19 cellular contexts compared by ENCODE assay signal in genomic region chr7:131600578-131600977, GRCh38. TPM values are rescaled to one million over a fixed set of nuclear protein-coding genes. Genes with fewer than 3 reads are reported as not detected.
DNase-seq lines count a peak whose midpoint lies in the region; ATAC-seq, FAIRE-seq and TF ChIP-seq lines count a peak whose summit lies in the region.
"Had no signal": no experiment of that assay in that cellular context is flagged by ENCODE, and none has a peak within 500 bp of the region (broad histone marks: within the 10 kb centered on the region; RNA-seq: fewer than 3 reads in every experiment).

No MANE protein-coding gene starts in this region.

- no TSS peak for BruUV-seq in K562 (replicated peaks; lab: Mats Ljungman, UMichigan)

- CTCF ChIA-PET in AG04449 (lab: Yijun Ruan, JAX), result no interaction called here
- CTCF ChIA-PET in K562 (lab: Yijun Ruan, JAX; ENCODE audit: low intra/inter-chr PET ratio), result no interaction called here

- H3F3A ChIP-seq in GM23338 (replicated peaks; ENCODE audit: low read depth), result peaks cover 11% of the 10 kb centered on the region; the same call in 1 of the 2 replicates

- intact Hi-C loops in K562 (cut with micrococcal nuclease), result no loop called here

- POLR2A ChIA-PET in AG04449 (lab: Yijun Ruan, JAX) (no interaction called here), K562 (lab: Yijun Ruan, JAX) (no interaction called here)

- TF ChIP-seq CTCF in AG04449 (IDR thresholded peaks at IDR 0.05; ENCODE audit: insufficient read depth, low read length, missing control alignments) (no peak), GM23338 (conservative IDR thresholded peaks at IDR 0.05; ENCODE audit: low read depth in 2 of 2) (no peak), K562 (IDR thresholded peaks at IDR 0.05 in 2 of 3, conservative IDR thresholded peaks at IDR 0.05 in 1 of 3; ENCODE audit: insufficient read depth in 2 of 3, low read depth in 1 of 3, low read length in 3 of 3) (no peak)

- H3K9ac ChIP-seq in K562 (ENCODE audit: insufficient read depth in 1 of 2, low read depth in 2 of 2, low read length in 2 of 2), result no peak overlapping the region
- H3K9ac ChIP-seq: KMS-11 had no signal

- H3K4me3 Mint-ChIP-seq in GM23338, result no peak overlapping the region
- H3K4me3 Mint-ChIP-seq: activated CD4-positive, alpha-beta T cell treated with anti-CD3 and anti-CD28 coated beads, Interleukin-2, amount 10 ng/mL, durations not matched to agents 7 days and 5 days; activated naive CD4-positive, alpha-beta T cell treated with anti-CD3 and anti-CD28 coated beads, Interleukin-2, amount 10 ng/mL, durations not matched to agents 7 days and 5 days; naive thymus-derived CD4-positive, alpha-beta T cell had no signal

- H3K9me3 Mint-ChIP-seq in GM23338, result no peaks in the 10 kb centered on the region
- H3K9me3 Mint-ChIP-seq: activated CD4-positive, alpha-beta T cell treated with anti-CD3 and anti-CD28 coated beads, Interleukin-2, amount 10 ng/mL, durations not matched to agents 7 days and 5 days; activated naive CD4-positive, alpha-beta T cell treated with anti-CD3 and anti-CD28 coated beads, Interleukin-2, amount 10 ng/mL, durations not matched to agents 7 days and 5 days; naive thymus-derived CD4-positive, alpha-beta T cell had no signal

- ATAC-seq in GM23338 (no peak), K562 (no peak), HG02798 (IDR thresholded peaks at IDR 0.05; ENCODE audit: poor library complexity, unreplicated experiment) (no peak), GM19463 (IDR thresholded peaks at IDR 0.05; ENCODE audit: unreplicated experiment) (no peak)
- ATAC-seq: HCT116; naive thymus-derived CD4-positive, alpha-beta T cell; Panc1 had no signal

- no peaks in the 10 kb centered on the region for H3K36me3 ChIP-seq in GM23338 (ENCODE audit: insufficient read depth)
- no peaks in the 10 kb centered on the region for H3K36me3 ChIP-seq in K562 (ENCODE audit: control insufficient read depth, insufficient read depth, low read length)
- H3K36me3 ChIP-seq: right atrium auricular region, suprapubic skin had no signal

- H3K4me2 ChIP-seq in GM23338 (no peak overlapping the region), K562 (ENCODE audit: insufficient read depth, low read length) (no peak overlapping the region)
- H3K4me2 ChIP-seq: KMS-11 had no signal

- peaks cover 20% of the 10 kb centered on the region for H3K4me1 ChIP-seq in GM23338 (ENCODE audit: insufficient read depth)
- H3K4me1 ChIP-seq in K562 (replicated peaks in 1 of 2; ENCODE audit: control insufficient read depth in 2 of 2, insufficient read depth in 2 of 2, low read length in 2 of 2), result peaks cover 4 to 5% of the 10 kb centered on the region in 2 experiments; a peak in 2 of 5 replicates

- no peaks in the 10 kb centered on the region for H3K9me3 ChIP-seq in K562 (replicated peaks; ENCODE audit: control insufficient read depth, insufficient read depth, low read depth, low read length)
- H3K9me3 ChIP-seq: right atrium auricular region, suprapubic skin had no signal

- H3K9me2 ChIP-seq in GM23338 (ENCODE audit: insufficient read depth), result no peaks in the 10 kb centered on the region

- H4K20me1 ChIP-seq in GM23338 (replicated peaks; ENCODE audit: insufficient read depth) (no peaks in the 10 kb centered on the region), K562 (replicated peaks; ENCODE audit: control insufficient read depth, insufficient read depth, low read length) (peaks cover 24% of the 10 kb centered on the region)

- no peaks in the 10 kb centered on the region for H3K79me2 ChIP-seq in GM23338 (replicated peaks; ENCODE audit: insufficient read depth)
- H3K79me2 ChIP-seq in K562 (ENCODE audit: control insufficient read depth, insufficient read depth, low read length), result no peaks in the 10 kb centered on the region

- no peaks in the 10 kb centered on the region for H3K9me1 ChIP-seq in K562 (ENCODE audit: control insufficient read depth, insufficient read depth, low read length)

- no peaks in the 10 kb centered on the region for H3K27me3 ChIP-seq in GM23338 (ENCODE audit: insufficient read depth)
- peaks cover 44 to 69% of the 10 kb centered on the region in 2 experiments for H3K27me3 ChIP-seq in K562 (ENCODE audit: control insufficient read depth in 2 of 2, insufficient read depth in 2 of 2, low read length in 2 of 2)
- H3K27me3 ChIP-seq: right atrium auricular region had no signal

- H3K4me3 ChIP-seq in AG04449 (ENCODE audit: low read depth, low read length) (no peak overlapping the region), GM23338 (no peak overlapping the region), K562 (no peak overlapping the region)
- H3K4me3 ChIP-seq: right atrium auricular region, suprapubic skin had no signal

- peak overlapping the region; percentile 29; the same call in 1 of the 2 replicates for H3K27ac Mint-ChIP-seq in GM23338
- H3K27ac Mint-ChIP-seq: activated CD4-positive, alpha-beta T cell treated with anti-CD3 and anti-CD28 coated beads, Interleukin-2, amount 10 ng/mL, durations not matched to agents 7 days and 5 days; activated naive CD4-positive, alpha-beta T cell treated with anti-CD3 and anti-CD28 coated beads, Interleukin-2, amount 10 ng/mL, durations not matched to agents 7 days and 5 days; naive thymus-derived CD4-positive, alpha-beta T cell had no signal

- no peak for TF ChIP-seq POLR2A in K562 (conservative IDR thresholded peaks at IDR 0.05)

- peaks cover 42% of the 10 kb centered on the region for H3K4me1 Mint-ChIP-seq in GM23338
- H3K4me1 Mint-ChIP-seq: activated CD4-positive, alpha-beta T cell treated with anti-CD3 and anti-CD28 coated beads, Interleukin-2, amount 10 ng/mL, durations not matched to agents 7 days and 5 days; activated naive CD4-positive, alpha-beta T cell treated with anti-CD3 and anti-CD28 coated beads, Interleukin-2, amount 10 ng/mL, durations not matched to agents 7 days and 5 days; naive thymus-derived CD4-positive, alpha-beta T cell had no signal

- no peak for TF ChIP-seq RAD21 in K562 (CRISPR knock-in tag; conservative IDR thresholded peaks at IDR 0.05 in 1 of 2, IDR thresholded peaks at IDR 0.05 in 1 of 2)

- DNase-seq in AG04449 (ENCODE audit: low read depth, low spot score) (peak; percentile 28), GM23338 (ENCODE audit: low spot score) (peak; percentile 53), K562 (ENCODE audit: extremely low read depth in 1 of 4, low spot score in 3 of 4) (no peak), iPS-NIHi7 (ENCODE audit: extremely low spot score) (peak; percentile 7), middle frontal gyrus (ENCODE audit: extremely low spot score, low spot score) (no peak), NCI-H774 (lab: John Stamatoyannopoulos, UW) (no peak)
- DNase-seq: activated CD4-positive, alpha-beta T cell treated with anti-CD3 and anti-CD28 coated beads, Interleukin-2, amount 10 ng/mL, durations not matched to agents 7 days and 5 days; activated naive CD4-positive, alpha-beta T cell treated with anti-CD3 and anti-CD28 coated beads, Interleukin-2, amount 10 ng/mL, durations not matched to agents 7 days and 5 days; effector memory CD4-positive, alpha-beta T cell; naive thymus-derived CD4-positive, alpha-beta T cell; NCI-H1105 had no signal

- no peak for TF ChIP-seq EP300 in K562 (IDR thresholded peaks at IDR 0.05; ENCODE audit: low read length)

- WGBS in K562 (ENCODE audit: insufficient coverage, low coverage, missing lambda C conversion rate), result 1% methylated on average over 4 of the region's 4 CpGs

- no peak overlapping the region for H2AFZ ChIP-seq in GM23338
- H2AFZ ChIP-seq in K562 (ENCODE audit: low read depth, low read length), result no peak overlapping the region

- no peaks in the 10 kb centered on the region for H3K36me3 Mint-ChIP-seq in GM23338 (ENCODE audit: low read depth)
- H3K36me3 Mint-ChIP-seq: activated naive CD4-positive, alpha-beta T cell treated with anti-CD3 and anti-CD28 coated beads, Interleukin-2, amount 10 ng/mL, durations not matched to agents 7 days and 5 days; naive thymus-derived CD4-positive, alpha-beta T cell had no signal

- no peak overlapping the region for H3K27ac ChIP-seq in GM23338 (ENCODE audit: low read depth)
- H3K27ac ChIP-seq in K562 (ENCODE audit: extremely low read depth, low read depth, low read length), result no peak overlapping the region
- H3K27ac ChIP-seq: KMS-11, right atrium auricular region, suprapubic skin had no signal

- peaks cover 6% of the 10 kb centered on the region for H3K27me3 Mint-ChIP-seq in GM23338 (ENCODE audit: insufficient read depth, low read depth, poor library complexity)

- in situ Hi-C loops in K562 (cut with MboI), result no loop called here

- FAIRE-seq in K562 (lab: Jason Lieb, UNC), result no peak
- FAIRE-seq: GM18507 had no signal

TF ChIP-seq in GM23338, 12 proteins besides CTCF, POLR2A, EP300 and RAD21 (continues in another document):
- TF ChIP-seq EZH2 (IDR thresholded peaks at IDR 0.05; ENCODE audit: low read depth, unreplicated experiment), result no peak
- TF ChIP-seq STAT1 (IDR thresholded peaks at IDR 0.05; ENCODE audit: unreplicated experiment), result no peak

TF ChIP-seq in K562, 482 proteins besides CTCF, POLR2A, EP300 and RAD21:
- no peak for TF ChIP-seq SRSF3 (IDR thresholded peaks at IDR 0.05; ENCODE audit: insufficient read depth, low read length)
- TF ChIP-seq ZBED1 (IDR thresholded peaks at IDR 0.05), result no peak
- peak; percentile 44 for TF ChIP-seq RFX1 (IDR thresholded peaks at IDR 0.05)
- TF ChIP-seq FOXP1 (CRISPR knock-in tag; IDR thresholded peaks at IDR 0.05), result no peak
- no peak for TF ChIP-seq CREM (IDR thresholded peaks at IDR 0.05; ENCODE audit: low read depth)
- no peak for TF ChIP-seq NCOA2 (IDR thresholded peaks at IDR 0.05; ENCODE audit: partially characterized antibody in 2 of 2)

RNA-seq across cellular contexts. Expression of gene PODXL, which starts 44.1 kb away (rescaled TPM):
- 698 and 727 TPM in 2 replicates for total RNA-seq in GM23338 (2014; rRNA removed; shearing (Covaris generic))
- polyA plus RNA-seq in GM23338 (2016; fragmentation: Nextera tagmentation; extraction: Ambion mirVana), result 215 and 220 TPM in 2 replicates
- 0.26 and 0.39 TPM in 2 replicates for total RNA-seq in K562 (2011; cell fraction: chromatin; rRNA removed; ENCODE audit: low replicate concordance)
- total RNA-seq in K562 (2011; cell fraction: nucleolus; rRNA removed), result 0.50 and 0.79 TPM in 2 replicates
- 0.37 and 0.76 TPM in 2 replicates for total RNA-seq in K562 (2011; cell fraction: nucleoplasm; rRNA removed)
- 0.05 and 0.16 TPM in 2 replicates for total RNA-seq in K562 (2014; rRNA removed)
- total RNA-seq in K562 (2014; rRNA removed; fragmentation: Illumina TruSeq; extraction: Trizol), result 0.07 and 0.10 TPM in 2 replicates
- 0.15 and 0.18 TPM in 2 replicates for total RNA-seq in K562 (2015; rRNA removed; fragmentation: Illumina TruSeq; extraction: Trizol)
- total RNA-seq in K562 (2021), result 0.51 and 0.67 TPM in 2 replicates
- 0.07 and 0.24 TPM in 2 replicates for polyA plus RNA-seq in K562 (2011; rRNA removed)
- polyA plus RNA-seq in K562 (2011; cell fraction: cytosol; rRNA removed), result 0.10 and 0.16 TPM in 2 replicates
- polyA plus RNA-seq in K562 (2011; cell fraction: nucleus; rRNA removed), result 0.38 and 0.45 TPM in 2 replicates
- polyA plus RNA-seq in K562 (2012), result 0.17 and 0.22 TPM in 2 replicates
- polyA plus RNA-seq in K562 (2014; fragmentation: Illumina TruSeq; extraction: Trizol), result 0.07 and 0.21 TPM in 2 replicates
- under 1 TPM; 0.01 to 0.03 TPM for polyA plus RNA-seq in K562 (2014; fragmentation: Nextera tagmentation; extraction: Ambion mirVana)
- polyA plus RNA-seq in K562 (2014; rRNA removed), result 0.03 and 0.73 TPM in 2 replicates
- 0.24 and 0.39 TPM in 2 replicates for polyA minus RNA-seq in K562 (2011; rRNA and poly(A)+ RNA removed)
- 1.8 and 2.1 TPM in 2 replicates for polyA minus RNA-seq in K562 (2011; cell fraction: cytosol; rRNA and poly(A)+ RNA removed)
- polyA minus RNA-seq in K562 (2011; cell fraction: nucleus; rRNA and poly(A)+ RNA removed), result 0.54 and 0.56 TPM in 2 replicates

Comparison
In these comparisons a context has a peak if more than half of its experiments do, and no peak if none do; other contexts are left out.
1. DNase-seq: peak in AG04449 (single experiment), GM23338 (single experiment) and iPS-NIHi7 (single experiment); none in K562 (0 of 4), middle frontal gyrus (single experiment) and NCI-H774 (single experiment).
2. RNA of gene PODXL, which starts 44.1 kb away (total RNA-seq): 698 to 727 TPM in GM23338; 0.05 to 0.79 TPM in K562; every median in the first group is over 100 times any median in the second.